ENCODE assay signal across 9 cellular contexts in the genomic region with DNA sequence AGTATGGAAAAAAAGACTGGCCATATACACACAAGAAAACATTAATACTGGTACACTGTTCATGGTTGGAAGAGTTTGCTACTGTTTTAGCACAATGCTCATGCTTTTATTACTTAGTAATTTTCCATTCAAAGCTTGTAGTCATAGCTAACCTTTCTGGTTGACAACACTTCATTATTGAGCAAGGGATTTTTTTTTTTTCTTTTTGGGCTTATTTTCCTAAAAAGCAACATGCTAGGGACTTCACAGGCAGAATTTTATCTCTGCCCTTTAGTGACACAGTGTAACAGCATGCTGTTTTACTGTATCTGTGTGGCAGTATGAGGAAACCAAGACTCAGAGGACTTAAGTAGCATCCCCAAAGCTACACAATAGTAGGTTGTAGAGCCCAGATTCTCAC. TPM values are rescaled to one million over a fixed set of nuclear protein-coding genes. Genes with fewer than 3 reads are reported as not detected.
DNase-seq lines count a peak whose midpoint lies in the region; ATAC-seq and TF ChIP-seq lines count a peak whose summit lies in the region.
"Had no signal": no experiment of that assay in that cellular context is flagged by ENCODE, and none has a peak within 500 bp of the region (broad histone marks: within the 10 kb centered on the region; RNA-seq: fewer than 3 reads in every experiment).

No MANE protein-coding gene starts in this region.

- H3K18ac ChIP-seq in mesenchymal stem cell (ENCODE audit: low read depth in 1 of 2, low read length in 2 of 2), result no peak overlapping the region

- no peak overlapping the region for H4K91ac ChIP-seq in mesenchymal stem cell (ENCODE audit: low read length)

- no peak overlapping the region for H3K4me3 ChIP-seq in mesenchymal stem cell (ENCODE audit: insufficient read depth in 1 of 2, low read depth in 1 of 2, low read length in 2 of 2)

- H2BK12ac ChIP-seq in mesenchymal stem cell (ENCODE audit: low read length in 2 of 2), result no peak overlapping the region

- H4K8ac ChIP-seq in mesenchymal stem cell (ENCODE audit: low read length), result no peak overlapping the region

- H3K4ac ChIP-seq in mesenchymal stem cell (ENCODE audit: low read depth in 1 of 2, low read length in 2 of 2), result no peak overlapping the region

- no peak for DNase-seq in mesenchymal stem cell
- DNase-seq in MV-4-11 (lab: John Stamatoyannopoulos, UW), result no peak
- no peak for DNase-seq in stimulated activated CD4-positive, alpha-beta T cell treated with anti-CD3 and anti-CD28 coated beads, Interleukin-12 subunit alpha, Interleukin-12 subunit beta, amount 100 ng/mL, for 4 hours
- DNase-seq in activated gamma-delta T cell (lab: John Stamatoyannopoulos, UW), result no peak
- DNase-seq: T1000 had no signal

- no peak overlapping the region for H2BK15ac ChIP-seq in mesenchymal stem cell (ENCODE audit: low read depth, poor library complexity, severe bottlenecking)

- ATAC-seq in GM18519 (IDR thresholded peaks at IDR 0.05; ENCODE audit: low FRiP score, unreplicated experiment) (peak; percentile 74), GM21423 (IDR thresholded peaks at IDR 0.05; ENCODE audit: unreplicated experiment) (peak; percentile 59), HG03378 (IDR thresholded peaks at IDR 0.05; ENCODE audit: unreplicated experiment) (peak; percentile 79), SK-N-SH treated with all-trans-retinoic acid at 6 μM for 48 hours (no peak)

- no peak overlapping the region for H2BK120ac ChIP-seq in mesenchymal stem cell (ENCODE audit: low read depth, low read length)

- no peaks in the 10 kb centered on the region for H3K36me3 ChIP-seq in mesenchymal stem cell (ENCODE audit: control insufficient read depth in 1 of 2, insufficient read depth in 2 of 2, low read depth in 1 of 2, low read length in 2 of 2)

- H3K27me3 ChIP-seq in mesenchymal stem cell (ENCODE audit: control insufficient read depth in 1 of 2, insufficient read depth in 1 of 2, low read length in 2 of 2), result no peaks in the 10 kb centered on the region

- no peak overlapping the region for H2AK5ac ChIP-seq in mesenchymal stem cell (ENCODE audit: low read length, severe bottlenecking)

- H2AFZ ChIP-seq in mesenchymal stem cell (ENCODE audit: low read depth, low read length), result no peak overlapping the region

- no peak overlapping the region for H3K14ac ChIP-seq in mesenchymal stem cell (ENCODE audit: low read length in 2 of 2)

- H3K9me3 ChIP-seq in mesenchymal stem cell (ENCODE audit: control insufficient read depth, low read length), result no peaks in the 10 kb centered on the region

- no peak overlapping the region for H3K23ac ChIP-seq in mesenchymal stem cell (ENCODE audit: low read length in 2 of 2)

- H3K79me1 ChIP-seq in mesenchymal stem cell (replicated peaks; ENCODE audit: low read length, poor library complexity, severe bottlenecking), result peaks cover 4% of the 10 kb centered on the region

- peaks cover 12% of the 10 kb centered on the region for H3K4me1 ChIP-seq in mesenchymal stem cell (ENCODE audit: control insufficient read depth, insufficient read depth, low read depth, low read length)

- H2BK5ac ChIP-seq in mesenchymal stem cell (ENCODE audit: low read depth, low read length, poor library complexity, severe bottlenecking), result no peak overlapping the region

- H3K4me2 ChIP-seq in mesenchymal stem cell (ENCODE audit: low read length, poor library complexity, severe bottlenecking), result no peak overlapping the region

- peak overlapping the region; percentile 81 for H3K9ac ChIP-seq in mesenchymal stem cell (ENCODE audit: low read length)

- peak overlapping the region; percentile 1 for H3K27ac ChIP-seq in mesenchymal stem cell (ENCODE audit: low read length, poor library complexity, severe bottlenecking)

TF ChIP-seq in SK-N-SH treated with all-trans-retinoic acid at 6 μM for 48 hours, 23 proteins besides CTCF, POLR2A, EP300 and RAD21 (continues in another document):
- TF ChIP-seq BACH2 (CRISPR knock-in tag; IDR thresholded peaks at IDR 0.05; ENCODE audit: borderline replicate concordance) (no peak), ZFP3 (CRISPR knock-in tag; IDR thresholded peaks at IDR 0.05) (no peak), ESRRG (CRISPR knock-in tag; IDR thresholded peaks at IDR 0.05) (no peak), ZFP30 (CRISPR knock-in tag; IDR thresholded peaks at IDR 0.05) (no peak), GLIS3 (CRISPR knock-in tag; IDR thresholded peaks at IDR 0.05) (no peak), TOX (CRISPR knock-in tag; IDR thresholded peaks at IDR 0.05; ENCODE audit: borderline replicate concordance) (no peak), RARB (CRISPR knock-in tag; IDR thresholded peaks at IDR 0.05) (no peak), PPARA (CRISPR knock-in tag; IDR thresholded peaks at IDR 0.05; ENCODE audit: borderline replicate concordance) (no peak), ZNF565 (CRISPR knock-in tag; conservative IDR thresholded peaks at IDR 0.05; ENCODE audit: low read depth) (no peak), ZNF70 (CRISPR knock-in tag; IDR thresholded peaks at IDR 0.05) (no peak), SNAI2 (CRISPR knock-in tag; IDR thresholded peaks at IDR 0.05) (no peak), OSR1 (CRISPR knock-in tag; IDR thresholded peaks at IDR 0.05) (no peak)
- TF ChIP-seq, protein P1, sequence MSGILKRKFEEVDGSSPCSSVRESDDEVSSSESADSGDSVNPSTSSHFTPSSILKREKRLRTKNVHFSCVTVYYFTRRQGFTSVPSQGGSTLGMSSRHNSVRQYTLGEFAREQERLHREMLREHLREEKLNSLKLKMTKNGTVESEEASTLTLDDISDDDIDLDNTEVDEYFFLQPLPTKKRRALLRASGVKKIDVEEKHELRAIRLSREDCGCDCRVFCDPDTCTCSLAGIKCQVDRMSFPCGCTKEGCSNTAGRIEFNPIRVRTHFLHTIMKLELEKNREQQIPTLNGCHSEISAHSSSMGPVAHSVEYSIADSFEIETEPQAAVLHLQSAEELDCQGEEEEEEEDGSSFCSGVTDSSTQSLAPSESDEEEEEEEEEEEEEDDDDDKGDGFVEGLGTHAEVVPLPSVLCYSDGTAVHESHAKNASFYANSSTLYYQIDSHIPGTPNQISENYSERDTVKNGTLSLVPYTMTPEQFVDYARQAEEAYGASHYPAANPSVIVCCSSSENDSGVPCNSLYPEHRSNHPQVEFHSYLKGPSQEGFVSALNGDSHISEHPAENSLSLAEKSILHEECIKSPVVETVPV (CRISPR knock-in tag; IDR thresholded peaks at IDR 0.05), result no peak
- TF ChIP-seq, protein P2, sequence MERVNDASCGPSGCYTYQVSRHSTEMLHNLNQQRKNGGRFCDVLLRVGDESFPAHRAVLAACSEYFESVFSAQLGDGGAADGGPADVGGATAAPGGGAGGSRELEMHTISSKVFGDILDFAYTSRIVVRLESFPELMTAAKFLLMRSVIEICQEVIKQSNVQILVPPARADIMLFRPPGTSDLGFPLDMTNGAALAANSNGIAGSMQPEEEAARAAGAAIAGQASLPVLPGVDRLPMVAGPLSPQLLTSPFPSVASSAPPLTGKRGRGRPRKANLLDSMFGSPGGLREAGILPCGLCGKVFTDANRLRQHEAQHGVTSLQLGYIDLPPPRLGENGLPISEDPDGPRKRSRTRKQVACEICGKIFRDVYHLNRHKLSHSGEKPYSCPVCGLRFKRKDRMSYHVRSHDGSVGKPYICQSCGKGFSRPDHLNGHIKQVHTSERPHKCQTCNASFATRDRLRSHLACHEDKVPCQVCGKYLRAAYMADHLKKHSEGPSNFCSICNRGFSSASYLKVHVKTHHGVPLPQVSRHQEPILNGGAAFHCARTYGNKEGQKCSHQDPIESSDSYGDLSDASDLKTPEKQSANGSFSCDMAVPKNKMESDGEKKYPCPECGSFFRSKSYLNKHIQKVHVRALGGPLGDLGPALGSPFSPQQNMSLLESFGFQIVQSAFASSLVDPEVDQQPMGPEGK (CRISPR knock-in tag; IDR thresholded peaks at IDR 0.05; ENCODE audit: borderline replicate concordance), result no peak
- TF ChIP-seq, protein P3, sequence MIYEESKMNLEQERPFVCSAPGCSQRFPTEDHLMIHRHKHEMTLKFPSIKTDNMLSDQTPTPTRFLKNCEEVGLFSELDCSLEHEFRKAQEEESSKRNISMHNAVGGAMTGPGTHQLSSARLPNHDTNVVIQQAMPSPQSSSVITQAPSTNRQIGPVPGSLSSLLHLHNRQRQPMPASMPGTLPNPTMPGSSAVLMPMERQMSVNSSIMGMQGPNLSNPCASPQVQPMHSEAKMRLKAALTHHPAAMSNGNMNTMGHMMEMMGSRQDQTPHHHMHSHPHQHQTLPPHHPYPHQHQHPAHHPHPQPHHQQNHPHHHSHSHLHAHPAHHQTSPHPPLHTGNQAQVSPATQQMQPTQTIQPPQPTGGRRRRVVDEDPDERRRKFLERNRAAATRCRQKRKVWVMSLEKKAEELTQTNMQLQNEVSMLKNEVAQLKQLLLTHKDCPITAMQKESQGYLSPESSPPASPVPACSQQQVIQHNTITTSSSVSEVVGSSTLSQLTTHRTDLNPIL (CRISPR knock-in tag; IDR thresholded peaks at IDR 0.05; ENCODE audit: low read depth), result no peak
- TF ChIP-seq, protein P4, sequence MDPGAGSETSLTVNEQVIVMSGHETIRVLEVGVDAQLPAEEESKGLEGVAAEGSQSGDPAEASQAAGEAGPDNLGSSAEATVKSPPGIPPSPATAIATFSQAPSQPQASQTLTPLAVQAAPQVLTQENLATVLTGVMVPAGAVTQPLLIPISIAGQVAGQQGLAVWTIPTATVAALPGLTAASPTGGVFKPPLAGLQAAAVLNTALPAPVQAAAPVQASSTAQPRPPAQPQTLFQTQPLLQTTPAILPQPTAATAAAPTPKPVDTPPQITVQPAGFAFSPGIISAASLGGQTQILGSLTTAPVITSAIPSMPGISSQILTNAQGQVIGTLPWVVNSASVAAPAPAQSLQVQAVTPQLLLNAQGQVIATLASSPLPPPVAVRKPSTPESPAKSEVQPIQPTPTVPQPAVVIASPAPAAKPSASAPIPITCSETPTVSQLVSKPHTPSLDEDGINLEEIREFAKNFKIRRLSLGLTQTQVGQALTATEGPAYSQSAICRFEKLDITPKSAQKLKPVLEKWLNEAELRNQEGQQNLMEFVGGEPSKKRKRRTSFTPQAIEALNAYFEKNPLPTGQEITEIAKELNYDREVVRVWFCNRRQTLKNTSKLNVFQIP (CRISPR knock-in tag; IDR thresholded peaks at IDR 0.05; ENCODE audit: borderline replicate concordance, low read depth), result no peak

RNA-seq across cellular contexts. Expression of a gene that starts 58.5 kb away (rescaled TPM):
- polyA plus RNA-seq in mesenchymal stem cell (2013, experiment 1 of 2), result 3.1 TPM
- polyA plus RNA-seq in mesenchymal stem cell (2013, experiment 2 of 2), result 2.7 TPM
